In genomic region chr12:121708313-121709063, GRCh38 we compare ENCODE assay signal across 1 cellular context.
TF ChIP-seq lines count a peak whose summit lies in the region.

No MANE protein-coding gene starts in this region.

TF ChIP-seq in GM12878, 131 proteins besides CTCF, POLR2A, EP300 and RAD21 (continued from another document):
- TF ChIP-seq TCF3 (IDR thresholded peaks at IDR 0.05; ENCODE audit: borderline replicate concordance, insufficient read depth, low read depth, low read length) (0 out of 2 replicates have a peak, but pooled peaks have one; percentile 11), FOXM1 (IDR thresholded peaks at IDR 0.05; ENCODE audit: low read depth, low read length) (0 out of 2 replicates have a peak, but pooled peaks have one; percentile 4), RUNX3 (IDR thresholded peaks at IDR 0.05; ENCODE audit: low read length) (peak; percentile 69), EED (IDR thresholded peaks at IDR 0.05; ENCODE audit: low read depth) (peak; percentile 40; the same call in 1 of the 2 replicates), ZNF24 (IDR thresholded peaks at IDR 0.05) (no peak), NFYA (IDR thresholded peaks at IDR 0.05; ENCODE audit: borderline replicate concordance, low read depth, low read length) (no peak), MEF2A (IDR thresholded peaks at IDR 0.05; ENCODE audit: insufficient read depth, low read depth, low read length) (peak; percentile 75; the same call in 1 of the 2 replicates)
TF ChIP-seq in GM12878: peak in this region for 7.
